In the genomic region with DNA sequence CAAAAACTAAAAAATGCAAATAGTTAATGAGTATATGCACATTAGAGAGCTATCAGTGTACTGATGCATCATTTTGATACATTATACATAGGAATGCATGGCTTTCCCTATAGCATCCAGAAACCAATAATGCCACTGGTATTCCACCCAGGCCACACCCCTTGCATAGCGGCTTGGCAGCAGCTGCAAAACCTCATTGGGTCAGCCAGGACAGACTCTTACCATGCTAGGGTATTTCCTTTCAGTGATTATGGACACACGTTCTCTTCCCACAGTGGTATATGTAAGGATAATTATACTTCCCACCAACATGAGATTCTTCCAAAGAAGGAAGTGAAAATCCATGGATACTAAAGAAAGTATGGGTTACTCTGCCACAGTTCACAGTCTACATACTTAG, we compare ENCODE assay signal across 23 cellular contexts.
"Had no signal": no experiment of that assay in that cellular context is flagged by ENCODE, and none has a peak within 500 bp of the region (broad histone marks: within the 10 kb centered on the region; RNA-seq: fewer than 3 reads in every experiment).

No MANE protein-coding gene starts in this region.

- ATAC-seq: activated CD8-positive, alpha-beta memory T cell treated with anti-CD3 and anti-CD28 coated beads, Interleukin-2, amount 10 ng/mL, durations not matched to agents 7 days and 5 days; activated naive CD4-positive, alpha-beta T cell treated with anti-CD3 and anti-CD28 coated beads, Interleukin-2, amount 50 U/mL, for 72 hours; K562; PC-3; T-cell had no signal

- H3K4me3 ChIP-seq: K562 had no signal

- DNase-seq: activated B cell treated with CpG ODN at 0.5 μM for 24 hours; activated CD4-positive, alpha-beta T cell treated with anti-CD3 and anti-CD28 coated beads for 1 hour; activated CD4-positive, alpha-beta T cell treated with anti-CD3 and anti-CD28 coated beads, Interleukin-2, amount 10 ng/mL, durations not matched to agents 24 days and 14 days; activated CD4-positive, alpha-beta T cell treated with anti-CD3 and anti-CD28 coated beads, Interleukin-2, amount 50 U/mL, for 48 hours; activated CD8-positive, alpha-beta memory T cell treated with anti-CD3 and anti-CD28 coated beads, Interleukin-2, amount 10 ng/mL, durations not matched to agents 7 days and 5 days; activated effector memory CD4-positive, alpha-beta T cell treated with Interleukin-2 at 50 U/mL for 16 hours; activated naive CD4-positive, alpha-beta T cell; activated T-cell treated with anti-CD3 and anti-CD28 coated beads, Interleukin-2, amount 50 U/mL, for 24 hours; caudate nucleus; Karpas-422; NCI-H1105 treated with DMSO at 0.1 percent for 48 hours; NCI-H1436 treated with DMSO at 0.1 percent for 48 hours; NCI-H187; NCI-H2081; NCI-H446; NCI-H524; PC-3; SHP77; T-cell; T-helper 2 cell; T1000 had no signal
